Comparison of ENCODE assay signal across 8 cellular contexts in the genomic region with DNA sequence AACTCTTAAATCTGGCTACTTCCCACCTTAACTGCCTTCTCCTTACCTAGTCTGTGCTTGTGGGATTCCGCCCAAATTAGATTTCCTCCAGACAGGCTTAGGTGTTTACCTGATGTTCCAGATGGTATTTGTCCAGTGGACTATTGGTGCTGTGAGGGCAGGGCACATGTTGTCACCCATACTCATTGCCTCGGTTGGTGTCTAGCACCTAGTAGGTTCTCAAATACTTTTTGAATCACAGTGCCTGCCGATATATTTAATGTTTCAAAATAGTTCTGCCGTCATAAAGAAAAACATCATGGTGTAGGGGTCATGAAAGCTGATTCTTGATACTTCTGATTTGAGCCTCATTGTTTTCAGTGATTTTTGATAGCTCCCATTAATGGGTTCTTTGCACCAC. TPM values are rescaled to one million over a fixed set of nuclear protein-coding genes. Genes with fewer than 3 reads are reported as not detected.
DNase-seq lines count a peak whose midpoint lies in the region; ATAC-seq and TF ChIP-seq lines count a peak whose summit lies in the region.

No MANE protein-coding gene starts in this region.

- ATAC-seq in WTC11, result no peak
- ATAC-seq in esophagus mucosa, result no peak

- H3K4me1 ChIP-seq in HAP-1, result peaks cover 30% of the 10 kb centered on the region

- TF ChIP-seq CTCF in WTC11 (IDR thresholded peaks at IDR 0.05) (no peak), glutamatergic neuron (IDR thresholded peaks at IDR 0.05; ENCODE audit: partially characterized antibody, unreplicated experiment) (no peak)

- H3K27me3 Mint-ChIP-seq in WTC11 (ENCODE audit: low read depth) (no peaks in the 10 kb centered on the region), glutamatergic neuron (ENCODE audit: unreplicated experiment) (peaks cover 10% of the 10 kb centered on the region)

- H3K27ac Mint-ChIP-seq in WTC11, result peak overlapping the region; percentile 85
- peak overlapping the region; percentile 97 for H3K27ac Mint-ChIP-seq in glutamatergic neuron (ENCODE audit: unreplicated experiment)

- in situ Hi-C loops in HAP-1 (cut with MboI; ENCODE audit: low sequenced_read_pairs), result no loop called here

- H3K4me3 ChIP-seq in HAP-1 (peak overlapping the region; percentile 99), skin epidermis (peak overlapping the region; percentile 65 to 96 (median 75))

- peak overlapping the region; percentile 99 for H3K4me3 Mint-ChIP-seq in WTC11
- peak overlapping the region; percentile 93 for H3K4me3 Mint-ChIP-seq in glutamatergic neuron (ENCODE audit: unreplicated experiment)

- POLR2A ChIA-PET in WTC11 (lab: Charles Lee), result interaction anchor here (0.5 to 1.0 kb wide), 2 partner anchors 14 to 168 kb away, joined by 3 to 4 read pairs; partner anchors contain the start of gene PASK

- H3K4me1 Mint-ChIP-seq in WTC11, result peaks cover 65% of the 10 kb centered on the region
- peaks cover 38% of the 10 kb centered on the region for H3K4me1 Mint-ChIP-seq in glutamatergic neuron (ENCODE audit: low read depth, unreplicated experiment)

- H3K27me3 ChIP-seq in HAP-1 (ENCODE audit: low read depth), result no peaks in the 10 kb centered on the region

- H3K27ac ChIP-seq in skin epidermis, result peak overlapping the region in 20 of 21 experiments; percentile 73 to 99 (median 98)

- peaks cover 18% of the 10 kb centered on the region for H3K36me3 ChIP-seq in HAP-1 (replicated peaks)

- DNase-seq in HAP-1 (ENCODE audit: low spot score in 2 of 2) (no peak), WTC11 (ENCODE audit: low spot score) (no peak), glutamatergic neuron (no peak), NCI-H1417 treated with DMSO at 0.1 percent for 48 hours (lab: John Stamatoyannopoulos, UW) (no peak), germinal center (ENCODE audit: low spot score) (no peak), NCI-H187 (lab: John Stamatoyannopoulos, UW) (no peak)

- no peaks in the 10 kb centered on the region for H3K9me3 ChIP-seq in HAP-1

- H3K36me3 Mint-ChIP-seq in WTC11 (peaks cover 13% of the 10 kb centered on the region), glutamatergic neuron (ENCODE audit: unreplicated experiment) (no peaks in the 10 kb centered on the region)

- CTCF ChIA-PET in WTC11 (lab: Charles Lee), result no interaction called here

- H3K9me3 Mint-ChIP-seq in WTC11, result no peaks in the 10 kb centered on the region
- peaks cover 8% of the 10 kb centered on the region for H3K9me3 Mint-ChIP-seq in glutamatergic neuron (ENCODE audit: unreplicated experiment)

TF ChIP-seq in WTC11, 78 proteins besides CTCF, POLR2A, EP300 and RAD21:
- TF ChIP-seq CREM (CRISPR knock-in tag; IDR thresholded peaks at IDR 0.05) (no peak), MYBL2 (CRISPR knock-in tag; IDR thresholded peaks at IDR 0.05) (no peak), ZNF138 (CRISPR knock-in tag; conservative IDR thresholded peaks at IDR 0.05) (no peak), SP1 (CRISPR knock-in tag; conservative IDR thresholded peaks at IDR 0.05) (no peak), E2F5 (CRISPR knock-in tag; IDR thresholded peaks at IDR 0.05) (no peak), ZNF263 (CRISPR knock-in tag; IDR thresholded peaks at IDR 0.05; ENCODE audit: low read depth) (no peak), JAZF1 (CRISPR knock-in tag; IDR thresholded peaks at IDR 0.05) (no peak), FOXK1 (CRISPR knock-in tag; IDR thresholded peaks at IDR 0.05) (no peak), ZNF396 (CRISPR knock-in tag; IDR thresholded peaks at IDR 0.05; ENCODE audit: borderline replicate concordance) (no peak)
- TF ChIP-seq, protein P1, sequence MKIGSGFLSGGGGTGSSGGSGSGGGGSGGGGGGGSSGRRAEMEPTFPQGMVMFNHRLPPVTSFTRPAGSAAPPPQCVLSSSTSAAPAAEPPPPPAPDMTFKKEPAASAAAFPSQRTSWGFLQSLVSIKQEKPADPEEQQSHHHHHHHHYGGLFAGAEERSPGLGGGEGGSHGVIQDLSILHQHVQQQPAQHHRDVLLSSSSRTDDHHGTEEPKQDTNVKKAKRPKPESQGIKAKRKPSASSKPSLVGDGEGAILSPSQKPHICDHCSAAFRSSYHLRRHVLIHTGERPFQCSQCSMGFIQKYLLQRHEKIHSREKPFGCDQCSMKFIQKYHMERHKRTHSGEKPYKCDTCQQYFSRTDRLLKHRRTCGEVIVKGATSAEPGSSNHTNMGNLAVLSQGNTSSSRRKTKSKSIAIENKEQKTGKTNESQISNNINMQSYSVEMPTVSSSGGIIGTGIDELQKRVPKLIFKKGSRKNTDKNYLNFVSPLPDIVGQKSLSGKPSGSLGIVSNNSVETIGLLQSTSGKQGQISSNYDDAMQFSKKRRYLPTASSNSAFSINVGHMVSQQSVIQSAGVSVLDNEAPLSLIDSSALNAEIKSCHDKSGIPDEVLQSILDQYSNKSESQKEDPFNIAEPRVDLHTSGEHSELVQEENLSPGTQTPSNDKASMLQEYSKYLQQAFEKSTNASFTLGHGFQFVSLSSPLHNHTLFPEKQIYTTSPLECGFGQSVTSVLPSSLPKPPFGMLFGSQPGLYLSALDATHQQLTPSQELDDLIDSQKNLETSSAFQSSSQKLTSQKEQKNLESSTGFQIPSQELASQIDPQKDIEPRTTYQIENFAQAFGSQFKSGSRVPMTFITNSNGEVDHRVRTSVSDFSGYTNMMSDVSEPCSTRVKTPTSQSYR (CRISPR knock-in tag; IDR thresholded peaks at IDR 0.05), result no peak
TF ChIP-seq in WTC11: peak in this region for 0.

RNA-seq across cellular contexts. Expression of gene SEPTIN2, which starts 1.1 kb away (rescaled TPM):
- total RNA-seq in WTC11 (2021) (347 to 354 TPM (median 353 TPM) in 3 replicates), glutamatergic neuron (ENCODE audit: unreplicated experiment) (302 TPM), esophagus mucosa (177 TPM)

RNA-seq across cellular contexts. Expression of gene HDLBP, which starts 1.4 kb away (rescaled TPM):
- total RNA-seq in WTC11 (2021) (330 to 368 TPM (median 346 TPM) in 3 replicates), glutamatergic neuron (ENCODE audit: unreplicated experiment) (216 TPM), esophagus mucosa (320 TPM)

RNA-seq across cellular contexts. Expression of gene FARP2, which starts 39.3 kb away (rescaled TPM):
- 28.2 to 37.8 TPM (median 33.6 TPM) in 3 replicates for total RNA-seq in WTC11 (2021)
- total RNA-seq in glutamatergic neuron (ENCODE audit: unreplicated experiment), result 67.7 TPM
- total RNA-seq in esophagus mucosa, result 33.5 TPM
